ENCODE assay signal across 22 cellular contexts in the genomic region with DNA sequence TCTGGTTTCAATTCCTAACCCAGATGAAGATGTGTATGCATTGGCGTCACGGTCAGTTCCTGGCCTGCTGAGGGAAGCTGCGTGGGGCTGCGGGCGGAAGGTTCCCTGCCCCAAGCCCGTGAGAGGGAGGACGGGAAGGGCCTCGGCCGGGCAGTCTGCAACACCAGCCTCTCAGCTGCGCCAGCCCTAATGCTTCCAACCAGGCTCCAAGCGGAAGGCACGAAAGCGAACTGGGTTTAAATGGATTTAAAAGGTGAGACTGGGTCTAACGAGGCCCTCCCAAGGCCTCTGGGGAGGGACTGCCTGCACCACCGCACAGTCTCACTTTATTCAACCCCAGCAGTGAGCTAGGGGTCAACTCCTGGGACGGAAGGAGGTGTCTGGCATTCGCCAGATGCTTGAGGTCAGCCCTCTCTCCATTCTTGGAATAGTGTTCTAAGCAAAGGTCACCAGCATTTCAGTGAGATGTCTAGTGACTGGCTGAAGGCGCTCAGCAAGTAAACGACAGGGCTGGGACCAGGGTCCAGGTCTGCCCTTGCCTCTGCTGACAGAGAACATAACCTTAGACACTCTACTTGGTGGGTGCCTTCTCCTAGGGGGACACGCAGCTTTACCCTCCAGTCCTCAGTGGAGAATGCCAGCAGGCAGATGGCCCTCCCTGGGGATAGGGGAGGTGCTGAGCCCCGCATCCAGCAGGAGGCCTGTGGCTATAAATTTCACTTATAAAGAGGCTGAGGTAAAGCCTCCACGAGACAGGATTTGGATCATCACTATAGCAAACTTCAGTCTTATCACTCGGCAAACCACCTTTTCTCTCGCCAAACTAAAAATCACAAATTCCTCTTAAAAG.
DNase-seq lines count a peak whose midpoint lies in the region; ATAC-seq, FAIRE-seq and TF ChIP-seq lines count a peak whose summit lies in the region.
"Had no signal": no experiment of that assay in that cellular context is flagged by ENCODE, and none has a peak within 500 bp of the region (broad histone marks: within the 10 kb centered on the region; RNA-seq: fewer than 3 reads in every experiment).

No MANE protein-coding gene starts in this region.

- BruUV-seq in HepG2 (replicated peaks; lab: Mats Ljungman, UMichigan) (no TSS peak), PC-9 (replicated peaks; lab: Mats Ljungman, UMichigan) (no TSS peak)

- FAIRE-seq in HepG2 (lab: Jason Lieb, UNC) = no peak
- FAIRE-seq: GM12891, GM18507 had no signal

- H3K9me3 ChIP-seq in right lobe of liver (no peaks in the 10 kb centered on the region), HepG2 (ENCODE audit: low read length) (no peaks in the 10 kb centered on the region), upper lobe of left lung (no peaks in the 10 kb centered on the region), PC-9 (ENCODE audit: insufficient read depth, low read depth) (no peaks in the 10 kb centered on the region)
- H3K9me3 ChIP-seq: BLaER1, SJCRH30 had no signal

- in situ Hi-C loops in HepG2 (cut with HindIII; ENCODE audit: extremely low pct_ligation_motif_present, low pct_unique_long_range_greater_than_20kb) = no loop called here

- intact Hi-C loops in right lobe of liver (cut with DNase I) (no loop called here), HepG2 (cut with micrococcal nuclease; ENCODE audit: unreplicated experiment) (no loop called here), PC-9 (cut with micrococcal nuclease; ENCODE audit: unreplicated experiment) (no loop called here)

- H3K79me2 ChIP-seq in HepG2 (ENCODE audit: insufficient read depth, low read length) (no peaks in the 10 kb centered on the region), PC-9 (ENCODE audit: low read depth) (no peaks in the 10 kb centered on the region)

- no peaks in the 10 kb centered on the region for H3K9me2 ChIP-seq in PC-9 (ENCODE audit: insufficient read depth)

- H4K20me1 ChIP-seq in HepG2 (ENCODE audit: insufficient read depth, low read length) (no peaks in the 10 kb centered on the region), PC-9 (ENCODE audit: insufficient read depth) (no peaks in the 10 kb centered on the region)
- H4K20me1 ChIP-seq: BLaER1 had no signal

- no peak overlapping the region for H3K4me2 ChIP-seq in HepG2 (ENCODE audit: low read depth, low read length)
- H3K4me2 ChIP-seq in PC-9 = no peak overlapping the region
- H3K4me2 ChIP-seq: BLaER1 had no signal

- H3K27ac ChIP-seq in right lobe of liver (no peak overlapping the region), HepG2 (ENCODE audit: extremely low read length, insufficient read depth, low read length) (no peak overlapping the region), upper lobe of left lung (no peak overlapping the region), PC-9 (no peak overlapping the region)
- H3K27ac ChIP-seq: BLaER1, HL-60, SJCRH30 had no signal

- TF ChIP-seq CTCF in right lobe of liver (IDR thresholded peaks at IDR 0.05) (no peak), HepG2 (CRISPR knock-in tag; IDR thresholded peaks at IDR 0.05) (no peak), upper lobe of left lung (IDR thresholded peaks at IDR 0.05) (no peak), PC-9 (conservative IDR thresholded peaks at IDR 0.05) (no peak)

- POLR2A ChIA-PET in HepG2 (lab: Yijun Ruan, JAX) (no interaction called here), PC-9 (lab: Charles Lee; ENCODE audit: unreplicated experiment) (no interaction called here)

- H3K36me3 ChIP-seq in right lobe of liver = no peaks in the 10 kb centered on the region
- no peaks in the 10 kb centered on the region for H3K36me3 ChIP-seq in HepG2 (replicated peaks in 1 of 2; ENCODE audit: control insufficient read depth in 1 of 2, insufficient read depth in 2 of 2, low read length in 2 of 2)
- H3K36me3 ChIP-seq in upper lobe of left lung = no peaks in the 10 kb centered on the region
- H3K36me3 ChIP-seq in PC-9 (ENCODE audit: low read depth) = no peaks in the 10 kb centered on the region
- H3K36me3 ChIP-seq: BLaER1, SJCRH30 had no signal

- H2AFZ ChIP-seq in HepG2 (ENCODE audit: low read length) (no peak overlapping the region), PC-9 (no peak overlapping the region)

- TF ChIP-seq EP300 in HepG2 (IDR thresholded peaks at IDR 0.05; ENCODE audit: low read depth in 2 of 2, low read length in 2 of 2) (no peak), HepG2 (CRISPR knock-in tag; IDR thresholded peaks at IDR 0.05; ENCODE audit: borderline replicate concordance) (no peak), upper lobe of left lung (IDR thresholded peaks at IDR 0.05) (no peak)

- H3K27me3 ChIP-seq in right lobe of liver (no peaks in the 10 kb centered on the region), HepG2 (ENCODE audit: control insufficient read depth in 1 of 2, insufficient read depth in 2 of 2, low read length in 2 of 2) (peaks cover 8 to 70% of the 10 kb centered on the region in 2 experiments), upper lobe of left lung (no peaks in the 10 kb centered on the region), PC-9 (ENCODE audit: insufficient read depth, low read depth) (peaks cover 94% of the 10 kb centered on the region)
- H3K27me3 ChIP-seq: BLaER1, SJCRH30 had no signal

- WGBS in right lobe of liver (ENCODE audit: insufficient coverage, low coverage, low lambda C conversion rate, missing lambda C conversion rate) = 82% methylated on average over 7 of the region's 24 CpGs
- 23% methylated on average over 22 of the region's 24 CpGs for WGBS in HepG2 (ENCODE audit: low lambda C conversion rate)
- WGBS in upper lobe of left lung, 2 donors = 71 to 81% methylated on average over 24 of the region's 24 CpGs

- no peaks in the 10 kb centered on the region for H3K4me1 ChIP-seq in right lobe of liver
- no peaks in the 10 kb centered on the region for H3K4me1 ChIP-seq in HepG2 (ENCODE audit: insufficient read depth, low read length)
- no peaks in the 10 kb centered on the region for H3K4me1 ChIP-seq in upper lobe of left lung
- H3K4me1 ChIP-seq in PC-9 (replicated peaks; ENCODE audit: insufficient read depth) = no peaks in the 10 kb centered on the region
- H3K4me1 ChIP-seq: SJCRH30 had no signal

- TF ChIP-seq POLR2A in right lobe of liver (IDR thresholded peaks at IDR 0.05) = no peak
- no peak for TF ChIP-seq POLR2A in HepG2 (IDR thresholded peaks at IDR 0.05; ENCODE audit: insufficient read depth in 1 of 2, low read depth in 2 of 2, low read length in 2 of 2)
- TF ChIP-seq POLR2A in upper lobe of left lung (IDR thresholded peaks at IDR 0.05) = no peak

- ATAC-seq in right lobe of liver (no peak), HepG2 (no peak), left lobe of liver (no peak), upper lobe of left lung (ENCODE audit: low FRiP score in 2 of 2) (no peak), HG03469 (IDR thresholded peaks at IDR 0.05; ENCODE audit: unreplicated experiment) (no peak), GM21515 (IDR thresholded peaks at IDR 0.05; ENCODE audit: unreplicated experiment) (no peak)
- ATAC-seq: CD8-positive, alpha-beta T cell; Panc1 had no signal

- H3K9ac ChIP-seq in HepG2 (ENCODE audit: insufficient read depth, low read depth, low read length) = no peak overlapping the region
- H3K9ac ChIP-seq: BLaER1 had no signal

- no peak for TF ChIP-seq RAD21 in HepG2 (CRISPR knock-in tag; IDR thresholded peaks at IDR 0.05)

- no peaks in the 10 kb centered on the region for H3F3A ChIP-seq in PC-9 (ENCODE audit: insufficient read depth, low read depth)

- H3K4me3 ChIP-seq in right lobe of liver (no peak overlapping the region), HepG2 (replicated peaks in 1 of 3; ENCODE audit: insufficient read depth in 1 of 3, low read depth in 2 of 3, low read length in 3 of 3) (no peak overlapping the region), upper lobe of left lung (no peak overlapping the region), PC-9 (no peak overlapping the region)
- H3K4me3 ChIP-seq: BLaER1, SJCRH30 had no signal

- CTCF ChIA-PET in HepG2 (lab: Yijun Ruan, JAX; ENCODE audit: low intra/inter-chr PET ratio, low total read pairs) (no interaction called here), PC-9 (lab: Charles Lee) (no interaction called here)

- peak in 2 of 3 donors; percentile 15 to 48 for DNase-seq in right lobe of liver
- no peak for DNase-seq in HepG2 (ENCODE audit: low spot score)
- peak; percentile 14 for DNase-seq in left lobe of liver (ENCODE audit: low spot score)
- peak; percentile 28 for DNase-seq in retina
- peak; percentile 19 to 74 for DNase-seq in upper lobe of left lung
- DNase-seq in PC-9 = no peak
- DNase-seq: Calu3; CD8-positive, alpha-beta T cell; HFFc6; IMR-90; NCI-H1436; NCI-H1930; NCI-H226; NCI-H524; SJCRH30 had no signal

TF ChIP-seq in HepG2, 621 proteins besides CTCF, POLR2A, EP300 and RAD21 (continues in another document):
- no peak for TF ChIP-seq KAT7 (CRISPR knock-in tag; IDR thresholded peaks at IDR 0.05; ENCODE audit: borderline replicate concordance)
- no peak for TF ChIP-seq ZNF746 (CRISPR knock-in tag; IDR thresholded peaks at IDR 0.05)
- no peak for TF ChIP-seq ZNF333 (CRISPR knock-in tag; IDR thresholded peaks at IDR 0.05; ENCODE audit: borderline replicate concordance)
- no peak for TF ChIP-seq ZNF891 (CRISPR knock-in tag; IDR thresholded peaks at IDR 0.05)
- TF ChIP-seq, protein P1, sequence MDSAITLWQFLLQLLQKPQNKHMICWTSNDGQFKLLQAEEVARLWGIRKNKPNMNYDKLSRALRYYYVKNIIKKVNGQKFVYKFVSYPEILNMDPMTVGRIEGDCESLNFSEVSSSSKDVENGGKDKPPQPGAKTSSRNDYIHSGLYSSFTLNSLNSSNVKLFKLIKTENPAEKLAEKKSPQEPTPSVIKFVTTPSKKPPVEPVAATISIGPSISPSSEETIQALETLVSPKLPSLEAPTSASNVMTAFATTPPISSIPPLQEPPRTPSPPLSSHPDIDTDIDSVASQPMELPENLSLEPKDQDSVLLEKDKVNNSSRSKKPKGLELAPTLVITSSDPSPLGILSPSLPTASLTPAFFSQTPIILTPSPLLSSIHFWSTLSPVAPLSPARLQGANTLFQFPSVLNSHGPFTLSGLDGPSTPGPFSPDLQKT (CRISPR knock-in tag; IDR thresholded peaks at IDR 0.05; ENCODE audit: borderline replicate concordance) = no peak
- TF ChIP-seq ZNF33B (CRISPR knock-in tag; IDR thresholded peaks at IDR 0.05) = no peak
- TF ChIP-seq, protein P2, sequence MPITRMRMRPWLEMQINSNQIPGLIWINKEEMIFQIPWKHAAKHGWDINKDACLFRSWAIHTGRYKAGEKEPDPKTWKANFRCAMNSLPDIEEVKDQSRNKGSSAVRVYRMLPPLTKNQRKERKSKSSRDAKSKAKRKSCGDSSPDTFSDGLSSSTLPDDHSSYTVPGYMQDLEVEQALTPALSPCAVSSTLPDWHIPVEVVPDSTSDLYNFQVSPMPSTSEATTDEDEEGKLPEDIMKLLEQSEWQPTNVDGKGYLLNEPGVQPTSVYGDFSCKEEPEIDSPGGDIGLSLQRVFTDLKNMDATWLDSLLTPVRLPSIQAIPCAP (CRISPR knock-in tag; IDR thresholded peaks at IDR 0.05; ENCODE audit: low read depth) = no peak
- no peak for TF ChIP-seq ZFP36L2 (CRISPR knock-in tag; IDR thresholded peaks at IDR 0.05)

Comparison
In these comparisons a context has a peak if more than half of its experiments do, and no peak if none do; other contexts are left out.
1. DNase-seq: peak in right lobe of liver (2 of 3), left lobe of liver (single experiment), retina (single experiment) and upper lobe of left lung (2 of 2); none in HepG2 (single experiment) and PC-9 (0 of 2).